Comparison of ENCODE assay signal across 22 cellular contexts in genomic region chr2:135987441-135987840, GRCh38.
"Had no signal": no experiment of that assay in that cellular context is flagged by ENCODE, and none has a peak within 500 bp of the region (broad histone marks: within the 10 kb centered on the region; RNA-seq: fewer than 3 reads in every experiment).

No MANE protein-coding gene starts in this region.

- H3K9me3 Mint-ChIP-seq: activated CD8-positive, alpha-beta T cell treated with anti-CD3 and anti-CD28 coated beads for 36 hours; effector memory CD8-positive, alpha-beta T cell had no signal

- DNase-seq: activated CD4-positive, alpha-beta T cell treated with anti-CD3 and anti-CD28 coated beads, Interleukin-2, amount 10 ng/mL, durations not matched to agents 24 days and 14 days; activated CD8-positive, alpha-beta T cell treated with anti-CD3 and anti-CD28 coated beads for 36 hours; activated T-cell treated with anti-CD3 and anti-CD28 coated beads, Interleukin-2, amount 50 U/mL, for 1 hour; adrenal gland; brain microvascular endothelial cell; central memory CD4-positive, alpha-beta T cell; dorsolateral prefrontal cortex; effector memory CD8-positive, alpha-beta T cell; glutamatergic neuron; islet precursor cell; left cardiac atrium; naive thymus-derived CD4-positive, alpha-beta T cell; spleen; stimulated activated CD4-positive, alpha-beta T cell treated with anti-CD3 and anti-CD28 coated beads, Interleukin-4, amount 100 ng/mL, for 1 hour; stimulated activated naive CD4-positive, alpha-beta T cell treated with Interleukin-2 at 50 U/mL for 16 hours; SW 1271; upper lobe of left lung had no signal

- H3K27me3 ChIP-seq: adrenal gland, ascending aorta, brain microvascular endothelial cell, dorsolateral prefrontal cortex, spleen, upper lobe of left lung had no signal

- H3K9me3 ChIP-seq: adrenal gland, ascending aorta, spleen, upper lobe of left lung had no signal

- H3K27ac ChIP-seq: adrenal gland, ascending aorta, brain microvascular endothelial cell, upper lobe of left lung had no signal

- H3K27me3 Mint-ChIP-seq: activated CD4-positive, alpha-beta T cell treated with anti-CD3 and anti-CD28 coated beads, Interleukin-2, amount 10 ng/mL, durations not matched to agents 24 days and 14 days; activated CD8-positive, alpha-beta T cell treated with anti-CD3 and anti-CD28 coated beads for 36 hours; activated naive CD8-positive, alpha-beta T cell; effector memory CD8-positive, alpha-beta T cell; naive thymus-derived CD4-positive, alpha-beta T cell; progenitor cell of endocrine pancreas had no signal

- H3K4me3 Mint-ChIP-seq: activated CD4-positive, alpha-beta T cell treated with anti-CD3 and anti-CD28 coated beads, Interleukin-2, amount 10 ng/mL, durations not matched to agents 24 days and 14 days had no signal

- ATAC-seq: activated CD8-positive, alpha-beta T cell treated with anti-CD3 and anti-CD28 coated beads for 36 hours; effector memory CD8-positive, alpha-beta T cell; esophagus mucosa; left cardiac atrium; naive thymus-derived CD4-positive, alpha-beta T cell had no signal

- H3K4me3 ChIP-seq: adrenal gland, ascending aorta, dorsolateral prefrontal cortex, lung, spleen, upper lobe of left lung had no signal

- H3K27ac Mint-ChIP-seq: activated CD4-positive, alpha-beta T cell treated with anti-CD3 and anti-CD28 coated beads, Interleukin-2, amount 10 ng/mL, durations not matched to agents 24 days and 14 days; effector memory CD8-positive, alpha-beta T cell; progenitor cell of endocrine pancreas had no signal

- H3K36me3 ChIP-seq: adrenal gland, ascending aorta, brain microvascular endothelial cell had no signal
